In the genomic region with DNA sequence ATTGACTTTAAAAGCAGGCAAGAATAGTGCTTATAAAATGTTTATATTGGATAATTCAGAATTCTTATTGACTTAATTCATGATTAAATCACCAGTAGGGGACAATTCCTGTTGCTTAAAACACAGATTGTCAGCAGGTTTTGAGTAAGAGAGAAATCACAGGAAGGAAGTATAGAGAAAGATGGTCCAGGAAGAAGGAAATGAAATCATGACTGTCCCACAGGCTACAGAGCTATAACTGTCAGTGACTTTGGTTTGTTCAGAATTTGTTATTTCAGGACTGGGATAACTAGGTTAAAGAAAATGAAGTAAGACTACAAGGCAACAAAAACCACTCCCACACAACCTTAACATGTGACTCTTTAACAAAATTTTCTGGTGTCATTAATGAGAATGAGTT, we compare ENCODE assay signal across 18 cellular contexts. TPM values are rescaled to one million over a fixed set of nuclear protein-coding genes. Genes with fewer than 3 reads are reported as not detected.
DNase-seq lines count a peak whose midpoint lies in the region; ATAC-seq, FAIRE-seq and TF ChIP-seq lines count a peak whose summit lies in the region.
"Had no signal": no experiment of that assay in that cellular context is flagged by ENCODE, and none has a peak within 500 bp of the region (broad histone marks: within the 10 kb centered on the region; RNA-seq: fewer than 3 reads in every experiment).

No MANE protein-coding gene starts in this region.

- no peak overlapping the region for H2AK5ac ChIP-seq in neuronal stem cell (ENCODE audit: low read depth, low read length)

- H2BK12ac ChIP-seq in neuronal stem cell (ENCODE audit: low read length), result no peak overlapping the region

- H3K27ac ChIP-seq in right lobe of liver, result no peak overlapping the region
- no peak overlapping the region for H3K27ac ChIP-seq in HepG2 (ENCODE audit: extremely low read length, insufficient read depth, low read length)
- H3K27ac ChIP-seq in hepatocyte, result peak overlapping the region; percentile 4
- no peak overlapping the region for H3K27ac ChIP-seq in upper lobe of right lung
- no peak overlapping the region for H3K27ac ChIP-seq in neuronal stem cell (replicated peaks; ENCODE audit: low read length)
- H3K27ac ChIP-seq: SJCRH30 had no signal

- in situ Hi-C loops in HepG2 (cut with HindIII; ENCODE audit: extremely low pct_ligation_motif_present, low pct_unique_long_range_greater_than_20kb), result no loop called here

- no TSS peak for BruUV-seq in HepG2 (replicated peaks; lab: Mats Ljungman, UMichigan)

- H3K4me3 ChIP-seq in right lobe of liver, result no peak overlapping the region
- no peak overlapping the region for H3K4me3 ChIP-seq in HepG2 (replicated peaks in 1 of 3; ENCODE audit: insufficient read depth in 1 of 3, low read depth in 2 of 3, low read length in 3 of 3)
- no peak overlapping the region for H3K4me3 ChIP-seq in hepatocyte
- no peak overlapping the region for H3K4me3 ChIP-seq in upper lobe of right lung
- H3K4me3 ChIP-seq in neuronal stem cell (ENCODE audit: low read length in 2 of 2), result no peak overlapping the region
- H3K4me3 ChIP-seq: MG63, SJCRH30 had no signal

- H3K36me3 ChIP-seq in right lobe of liver (no peaks in the 10 kb centered on the region), HepG2 (replicated peaks in 1 of 2; ENCODE audit: control insufficient read depth in 1 of 2, insufficient read depth in 2 of 2, low read length in 2 of 2) (no peaks in the 10 kb centered on the region), hepatocyte (replicated peaks; ENCODE audit: insufficient read depth, low read depth) (no peaks in the 10 kb centered on the region), upper lobe of right lung (no peaks in the 10 kb centered on the region), neuronal stem cell (replicated peaks in 1 of 2; ENCODE audit: control insufficient read depth in 2 of 2, insufficient read depth in 2 of 2, low read length in 2 of 2) (no peaks in the 10 kb centered on the region)
- H3K36me3 ChIP-seq: MG63, SJCRH30 had no signal

- intact Hi-C loops in right lobe of liver (cut with DNase I), result no loop called here
- intact Hi-C loops in HepG2 (cut with micrococcal nuclease; ENCODE audit: unreplicated experiment), result no loop called here
- intact Hi-C loops in upper lobe of right lung (cut with DNase I), result no loop called here

- TF ChIP-seq EP300 in HepG2 (IDR thresholded peaks at IDR 0.05; ENCODE audit: low read depth in 2 of 2, low read length in 2 of 2) (no peak), HepG2 (CRISPR knock-in tag; IDR thresholded peaks at IDR 0.05; ENCODE audit: borderline replicate concordance) (no peak)

- H2BK120ac ChIP-seq in neuronal stem cell (ENCODE audit: low read depth, low read length), result no peak overlapping the region

- no peaks in the 10 kb centered on the region for H3K4me1 ChIP-seq in right lobe of liver
- no peaks in the 10 kb centered on the region for H3K4me1 ChIP-seq in HepG2 (ENCODE audit: insufficient read depth, low read length)
- no peaks in the 10 kb centered on the region for H3K4me1 ChIP-seq in hepatocyte (ENCODE audit: insufficient read depth)
- H3K4me1 ChIP-seq in upper lobe of right lung, result no peaks in the 10 kb centered on the region
- peaks cover 0 to 4% of the 10 kb centered on the region in 2 donors for H3K4me1 ChIP-seq in neuronal stem cell (ENCODE audit: control insufficient read depth in 2 of 2, insufficient read depth in 1 of 2, low read depth in 1 of 2, low read length in 2 of 2)
- H3K4me1 ChIP-seq: Caco-2 had no signal

- ATAC-seq in right lobe of liver (peak in 3 of 4 donors; percentile 29 to 59 (median 44)), HepG2 (no peak), upper lobe of right lung (no peak)

- H2AFZ ChIP-seq in HepG2 (ENCODE audit: low read length) (no peak overlapping the region), hepatocyte (no peak overlapping the region), neuronal stem cell (ENCODE audit: low read length) (no peak overlapping the region)

- H3K9me2 ChIP-seq in hepatocyte (replicated peaks; ENCODE audit: insufficient read depth), result no peaks in the 10 kb centered on the region

- H4K8ac ChIP-seq in neuronal stem cell (ENCODE audit: low read depth, low read length), result no peak overlapping the region

- POLR2A ChIA-PET in HepG2 (lab: Yijun Ruan, JAX), result no interaction called here

- H4K20me1 ChIP-seq in HepG2 (ENCODE audit: insufficient read depth, low read length) (no peaks in the 10 kb centered on the region), hepatocyte (ENCODE audit: insufficient read depth, poor library complexity, severe bottlenecking) (no peaks in the 10 kb centered on the region)

- no peak overlapping the region for H3K4ac ChIP-seq in neuronal stem cell (ENCODE audit: low read length)

- no peak overlapping the region for H2BK15ac ChIP-seq in neuronal stem cell (ENCODE audit: low read length)

- no peak overlapping the region for H3K4me2 ChIP-seq in HepG2 (ENCODE audit: low read depth, low read length)
- no peak overlapping the region for H3K4me2 ChIP-seq in hepatocyte
- H3K4me2 ChIP-seq in neuronal stem cell (ENCODE audit: insufficient read depth, low read length, poor library complexity, severe bottlenecking), result no peak overlapping the region

- CTCF ChIA-PET in HepG2 (lab: Yijun Ruan, JAX; ENCODE audit: low intra/inter-chr PET ratio, low total read pairs), result no interaction called here

- H3K79me1 ChIP-seq in neuronal stem cell (ENCODE audit: low read depth, low read length), result no peaks in the 10 kb centered on the region

- DNase-seq in right lobe of liver (no peak), HepG2 (ENCODE audit: low spot score) (no peak), RCC 7860 (ENCODE audit: low spot score) (peak; percentile 17), hepatocyte (ENCODE audit: low spot score) (no peak), upper lobe of right lung (no peak), GM10266 (ENCODE audit: extremely low spot score) (no peak), neuronal stem cell (ENCODE audit: low spot score) (no peak)
- DNase-seq in activated T-cell treated with anti-CD3 and anti-CD28 coated beads, Interleukin-2, amount 50 U/mL, for 48 hours, result no peak
- DNase-seq: Caco-2; CD4-positive, CD25-positive, alpha-beta regulatory T cell; H9; MG63; NCI-H1105; NCI-H1694; NCI-H2227 treated with DMSO at 0.1 percent for 48 hours; NCI-H524; SJCRH30 had no signal

- H3K9ac ChIP-seq in HepG2 (ENCODE audit: insufficient read depth, low read depth, low read length), result no peak overlapping the region
- H3K9ac ChIP-seq in neuronal stem cell (ENCODE audit: low read depth, low read length, poor library complexity), result no peak overlapping the region

- no peak overlapping the region for H3K18ac ChIP-seq in neuronal stem cell (ENCODE audit: low read length)

- H2BK5ac ChIP-seq in neuronal stem cell (ENCODE audit: low read length), result no peak overlapping the region

- no peak overlapping the region for H4K91ac ChIP-seq in neuronal stem cell (ENCODE audit: low read depth, low read length, poor library complexity)

- no peak overlapping the region for H3K14ac ChIP-seq in neuronal stem cell (ENCODE audit: low read length)

- H3K23ac ChIP-seq in neuronal stem cell (ENCODE audit: low read depth, low read length, poor library complexity), result no peak overlapping the region

- H3K27me3 ChIP-seq in right lobe of liver (no peaks in the 10 kb centered on the region), HepG2 (ENCODE audit: control insufficient read depth in 1 of 2, insufficient read depth in 2 of 2, low read length in 2 of 2) (no peaks in the 10 kb centered on the region), hepatocyte (no peaks in the 10 kb centered on the region), upper lobe of right lung (no peaks in the 10 kb centered on the region), neuronal stem cell (ENCODE audit: control insufficient read depth in 3 of 3, insufficient read depth in 3 of 3, low read depth in 1 of 3, low read length in 3 of 3) (no peaks in the 10 kb centered on the region)
- H3K27me3 ChIP-seq: MG63, SJCRH30 had no signal

- H3K9me3 ChIP-seq in right lobe of liver, result no peaks in the 10 kb centered on the region
- no peaks in the 10 kb centered on the region for H3K9me3 ChIP-seq in HepG2 (ENCODE audit: low read length)
- H3K9me3 ChIP-seq in hepatocyte (ENCODE audit: low read depth), result no peaks in the 10 kb centered on the region
- H3K9me3 ChIP-seq in upper lobe of right lung, result no peaks in the 10 kb centered on the region
- H3K9me3 ChIP-seq in neuronal stem cell (replicated peaks in 1 of 2; ENCODE audit: control insufficient read depth in 2 of 2, insufficient read depth in 1 of 2, low read depth in 1 of 2, low read length in 2 of 2), result no peaks in the 10 kb centered on the region
- H3K9me3 ChIP-seq: Caco-2, MG63 had no signal

- FAIRE-seq in HepG2 (lab: Jason Lieb, UNC) (no peak), RCC 7860 (lab: Jason Lieb, UNC) (peak; percentile 37)
- FAIRE-seq: A204.1 had no signal

- no peak for TF ChIP-seq RAD21 in HepG2 (CRISPR knock-in tag; IDR thresholded peaks at IDR 0.05)

- TF ChIP-seq CTCF in right lobe of liver (IDR thresholded peaks at IDR 0.05) (no peak), HepG2 (CRISPR knock-in tag; IDR thresholded peaks at IDR 0.05) (no peak), hepatocyte (IDR thresholded peaks at IDR 0.05; ENCODE audit: poor library complexity) (no peak), upper lobe of right lung (IDR thresholded peaks at IDR 0.05) (no peak), GM10266 (IDR thresholded peaks at IDR 0.05; ENCODE audit: control insufficient read depth, insufficient read depth, low read depth, missing control alignments) (no peak)

- TF ChIP-seq POLR2A in right lobe of liver (IDR thresholded peaks at IDR 0.05) (no peak), HepG2 (IDR thresholded peaks at IDR 0.05; ENCODE audit: insufficient read depth in 1 of 2, low read depth in 2 of 2, low read length in 2 of 2) (no peak)

- no peaks in the 10 kb centered on the region for H3K79me2 ChIP-seq in HepG2 (ENCODE audit: insufficient read depth, low read length)
- H3K79me2 ChIP-seq in hepatocyte, result no peaks in the 10 kb centered on the region

RNA-seq across cellular contexts. Expression of a gene that starts 6.8 kb away (rescaled TPM):
- total RNA-seq in right lobe of liver (not detected), HepG2 (2016; rRNA removed; fragmentation: Illumina TruSeq; extraction: Trizol) (not detected in 2 replicates), hepatocyte (not detected in 2 replicates), upper lobe of right lung (not detected)
- not detected in 2 replicates for total RNA-seq in HepG2 (2016; cell fraction: cytosol; rRNA removed; fragmentation: Illumina TruSeq; extraction: Trizol; ENCODE audit: low read depth)
- total RNA-seq in HepG2 (2016; cell fraction: insoluble cytoplasmic fraction; rRNA removed; fragmentation: Illumina TruSeq; extraction: Trizol), result not detected in 2 replicates
- total RNA-seq in HepG2 (2016; cell fraction: membrane; rRNA removed; fragmentation: Illumina TruSeq; extraction: Trizol), result not detected in 2 replicates
- total RNA-seq in HepG2 (2016; cell fraction: nucleus; rRNA removed; fragmentation: Illumina TruSeq; extraction: Trizol), result not detected in 2 replicates
- polyA plus RNA-seq in HepG2 (2011; rRNA removed) (not detected in 2 replicates), hepatocyte (0.24 TPM in 1 of 2 replicates, not detected in the other)
- polyA plus RNA-seq in HepG2 (2011; cell fraction: cytosol; rRNA removed), result not detected in 2 replicates
- polyA plus RNA-seq in HepG2 (2011; cell fraction: nucleus; rRNA removed), result not detected in 2 replicates
- polyA plus RNA-seq in HepG2 (2012), result not detected in 2 replicates
- not detected in 2 replicates for polyA plus RNA-seq in HepG2 (2016; cell fraction: cytosol; fragmentation: Illumina TruSeq; extraction: Trizol; ENCODE audit: low read depth)
- not detected in 2 replicates for polyA plus RNA-seq in HepG2 (2016; cell fraction: insoluble cytoplasmic fraction; fragmentation: Illumina TruSeq; extraction: Trizol; ENCODE audit: low read depth)
- not detected in 2 replicates for polyA plus RNA-seq in HepG2 (2016; cell fraction: membrane; fragmentation: Illumina TruSeq; extraction: Trizol; ENCODE audit: low read depth)
- not detected in 2 replicates for polyA plus RNA-seq in HepG2 (2016; cell fraction: nucleus; fragmentation: Illumina TruSeq; extraction: Trizol; ENCODE audit: insufficient read depth, low read depth)
- 1.9 TPM in 1 of 2 replicates, not detected in the other for polyA minus RNA-seq in HepG2 (2011; rRNA and poly(A)+ RNA removed; ENCODE audit: low replicate concordance)
- not detected in 2 replicates for polyA minus RNA-seq in HepG2 (2011; cell fraction: cytosol; rRNA and poly(A)+ RNA removed)
- polyA minus RNA-seq in HepG2 (2011; cell fraction: nucleus; rRNA and poly(A)+ RNA removed), result not detected in 2 replicates
- 0.33 TPM for polyA plus RNA-seq in neuronal stem cell (2013, experiment 1 of 2)
- 0.42 TPM for polyA plus RNA-seq in neuronal stem cell (2013, experiment 2 of 2)
- total RNA-seq: CD4-positive, CD25-positive, alpha-beta regulatory T cell had no signal
- polyA plus RNA-seq: CD4-positive, CD25-positive, alpha-beta regulatory T cell had no signal

RNA-seq across cellular contexts. Expression of a gene that starts 8.3 kb away (rescaled TPM):
- 1 to 10 TPM in 5 of 6 experiments, under 1 TPM in 1; 0.86 to 6.1 (median 4.0) TPM for total RNA-seq in right lobe of liver
- not detected in 2 replicates for total RNA-seq in HepG2 (2016; rRNA removed; fragmentation: Illumina TruSeq; extraction: Trizol)
- not detected in 2 replicates for total RNA-seq in HepG2 (2016; cell fraction: cytosol; rRNA removed; fragmentation: Illumina TruSeq; extraction: Trizol; ENCODE audit: low read depth)
- total RNA-seq in HepG2 (2016; cell fraction: insoluble cytoplasmic fraction; rRNA removed; fragmentation: Illumina TruSeq; extraction: Trizol), result not detected in 2 replicates
- not detected in 2 replicates for total RNA-seq in HepG2 (2016; cell fraction: membrane; rRNA removed; fragmentation: Illumina TruSeq; extraction: Trizol)
- not detected in 2 replicates for total RNA-seq in HepG2 (2016; cell fraction: nucleus; rRNA removed; fragmentation: Illumina TruSeq; extraction: Trizol)
- not detected in 2 replicates for polyA plus RNA-seq in HepG2 (2011; rRNA removed)
- not detected in 2 replicates for polyA plus RNA-seq in HepG2 (2011; cell fraction: cytosol; rRNA removed)
- not detected in 2 replicates for polyA plus RNA-seq in HepG2 (2011; cell fraction: nucleus; rRNA removed)
- not detected in 2 replicates for polyA plus RNA-seq in HepG2 (2012)
- not detected in 2 replicates for polyA plus RNA-seq in HepG2 (2016; cell fraction: cytosol; fragmentation: Illumina TruSeq; extraction: Trizol; ENCODE audit: low read depth)
- polyA plus RNA-seq in HepG2 (2016; cell fraction: insoluble cytoplasmic fraction; fragmentation: Illumina TruSeq; extraction: Trizol; ENCODE audit: low read depth), result not detected in 2 replicates
- not detected in 2 replicates for polyA plus RNA-seq in HepG2 (2016; cell fraction: membrane; fragmentation: Illumina TruSeq; extraction: Trizol; ENCODE audit: low read depth)
- polyA plus RNA-seq in HepG2 (2016; cell fraction: nucleus; fragmentation: Illumina TruSeq; extraction: Trizol; ENCODE audit: insufficient read depth, low read depth), result not detected in 2 replicates
- polyA minus RNA-seq in HepG2 (2011; rRNA and poly(A)+ RNA removed; ENCODE audit: low replicate concordance), result 1.2 TPM in 1 of 2 replicates, not detected in the other
- not detected in 2 replicates for polyA minus RNA-seq in HepG2 (2011; cell fraction: cytosol; rRNA and poly(A)+ RNA removed)
- not detected in 2 replicates for polyA minus RNA-seq in HepG2 (2011; cell fraction: nucleus; rRNA and poly(A)+ RNA removed)
- 10.0 and 11.2 TPM in 2 replicates for total RNA-seq in hepatocyte
- 18.0 and 21.1 TPM in 2 replicates for polyA plus RNA-seq in hepatocyte
- 22.6 TPM for total RNA-seq in upper lobe of right lung
- 2.2 TPM for polyA plus RNA-seq in neuronal stem cell (2013, experiment 1 of 2)
- 2.5 TPM for polyA plus RNA-seq in neuronal stem cell (2013, experiment 2 of 2)
- total RNA-seq: Caco-2 had no signal
- polyA plus RNA-seq: CD4-positive, CD25-positive, alpha-beta regulatory T cell had no signal

RNA-seq across cellular contexts. Expression of a gene that starts 22.6 kb away (rescaled TPM):
- total RNA-seq in right lobe of liver, result 10 to 100 TPM in 1 of 6 experiments, 1 to 10 TPM in 4, under 1 TPM in 1; 0.49 to 17.0 (median 2.0) TPM
- 0.22 and 0.24 TPM in 2 replicates for total RNA-seq in HepG2 (2016; rRNA removed; fragmentation: Illumina TruSeq; extraction: Trizol)
- 0.40 TPM in 1 of 2 replicates, not detected in the other for total RNA-seq in HepG2 (2016; cell fraction: cytosol; rRNA removed; fragmentation: Illumina TruSeq; extraction: Trizol; ENCODE audit: low read depth)
- 0.16 and 0.37 TPM in 2 replicates for total RNA-seq in HepG2 (2016; cell fraction: insoluble cytoplasmic fraction; rRNA removed; fragmentation: Illumina TruSeq; extraction: Trizol)
- total RNA-seq in HepG2 (2016; cell fraction: membrane; rRNA removed; fragmentation: Illumina TruSeq; extraction: Trizol), result not detected in 2 replicates
- 0.47 and 1.5 TPM in 2 replicates for total RNA-seq in HepG2 (2016; cell fraction: nucleus; rRNA removed; fragmentation: Illumina TruSeq; extraction: Trizol)
- 0.10 and 0.16 TPM in 2 replicates for polyA plus RNA-seq in HepG2 (2011; rRNA removed)
- 0.13 and 0.17 TPM in 2 replicates for polyA plus RNA-seq in HepG2 (2011; cell fraction: cytosol; rRNA removed)
- not detected in 2 replicates for polyA plus RNA-seq in HepG2 (2011; cell fraction: nucleus; rRNA removed)
- 0.20 TPM in 1 of 2 replicates, not detected in the other for polyA plus RNA-seq in HepG2 (2012)
- polyA plus RNA-seq in HepG2 (2016; cell fraction: cytosol; fragmentation: Illumina TruSeq; extraction: Trizol; ENCODE audit: low read depth), result 0.19 and 0.36 TPM in 2 replicates
- polyA plus RNA-seq in HepG2 (2016; cell fraction: insoluble cytoplasmic fraction; fragmentation: Illumina TruSeq; extraction: Trizol; ENCODE audit: low read depth), result 0.76 and 0.99 TPM in 2 replicates
- polyA plus RNA-seq in HepG2 (2016; cell fraction: membrane; fragmentation: Illumina TruSeq; extraction: Trizol; ENCODE audit: low read depth), result 0.44 and 0.47 TPM in 2 replicates
- polyA plus RNA-seq in HepG2 (2016; cell fraction: nucleus; fragmentation: Illumina TruSeq; extraction: Trizol; ENCODE audit: insufficient read depth, low read depth), result 0.59 and 1.8 TPM in 2 replicates
- polyA minus RNA-seq in HepG2 (2011; rRNA and poly(A)+ RNA removed; ENCODE audit: low replicate concordance), result not detected in 2 replicates
- not detected in 2 replicates for polyA minus RNA-seq in HepG2 (2011; cell fraction: cytosol; rRNA and poly(A)+ RNA removed)
- not detected in 2 replicates for polyA minus RNA-seq in HepG2 (2011; cell fraction: nucleus; rRNA and poly(A)+ RNA removed)
- 41.5 and 66.2 TPM in 2 replicates for total RNA-seq in hepatocyte
- 52.8 and 87.3 TPM in 2 replicates for polyA plus RNA-seq in hepatocyte
- 7.1 TPM for total RNA-seq in upper lobe of right lung
- polyA plus RNA-seq in neuronal stem cell (2013, experiment 1 of 2), result 4.7 TPM
- 5.2 TPM for polyA plus RNA-seq in neuronal stem cell (2013, experiment 2 of 2)
- total RNA-seq: Caco-2 had no signal
- polyA plus RNA-seq: CD4-positive, CD25-positive, alpha-beta regulatory T cell had no signal

Comparison
In these comparisons a context has a peak if more than half of its experiments do, and no peak if none do; other contexts are left out.
1. ATAC-seq: peak in right lobe of liver (3 of 4); none in HepG2 (single experiment) and upper lobe of right lung (single experiment).